ENCODE assay signal across 9 cellular contexts in genomic region chr17:58200024-58200633, GRCh38. TPM values are rescaled to one million over a fixed set of nuclear protein-coding genes. Genes with fewer than 3 reads are reported as not detected.
DNase-seq lines count a peak whose midpoint lies in the region; ATAC-seq, FAIRE-seq and TF ChIP-seq lines count a peak whose summit lies in the region.
"Had no signal": no experiment of that assay in that cellular context is flagged by ENCODE, and none has a peak within 500 bp of the region (broad histone marks: within the 10 kb centered on the region; RNA-seq: fewer than 3 reads in every experiment).

No MANE protein-coding gene starts in this region.

- no peaks in the 10 kb centered on the region for H3F3A ChIP-seq in MM.1S (ENCODE audit: insufficient read depth, low read length)

- H3K9me3 ChIP-seq in MM.1S (replicated peaks; ENCODE audit: insufficient read depth, low read length) (no peaks in the 10 kb centered on the region), HepG2 (ENCODE audit: low read length) (no peaks in the 10 kb centered on the region)

- no peak for TF ChIP-seq EP300 in HepG2 (IDR thresholded peaks at IDR 0.05; ENCODE audit: low read depth in 2 of 2, low read length in 2 of 2)
- TF ChIP-seq EP300 in HepG2 (CRISPR knock-in tag; IDR thresholded peaks at IDR 0.05; ENCODE audit: borderline replicate concordance): no peak

- FAIRE-seq in HepG2 (lab: Jason Lieb, UNC): no peak
- FAIRE-seq: G401.6 had no signal

- BruUV-seq in HepG2 (replicated peaks; lab: Mats Ljungman, UMichigan): no TSS peak

- no peaks in the 10 kb centered on the region for H3K9me2 ChIP-seq in MM.1S (replicated peaks; ENCODE audit: insufficient read depth, low read length)

- H3K36me3 Mint-ChIP-seq in T-helper 2 cell treated with Interferon-gamma antibody and Interleukin-4, amounts not matched to agents 5 μg/mL and 100 μg/mL, for 36 hours (ENCODE audit: low read depth): no peaks in the 10 kb centered on the region

- H3K4me2 ChIP-seq in MM.1S (ENCODE audit: low read depth, low read length) (peak overlapping the region; percentile 24; the same call in 1 of the 2 replicates), HepG2 (ENCODE audit: low read depth, low read length) (no peak overlapping the region)

- peak; percentile 86 for TF ChIP-seq CTCF in MM.1S (IDR thresholded peaks at IDR 0.05; ENCODE audit: low read length)
- TF ChIP-seq CTCF in HepG2 (CRISPR knock-in tag; IDR thresholded peaks at IDR 0.05): peak; percentile 83

- H3K9ac ChIP-seq in MM.1S (ENCODE audit: low read length) (no peak overlapping the region), HepG2 (ENCODE audit: insufficient read depth, low read depth, low read length) (no peak overlapping the region)

- no peaks in the 10 kb centered on the region for H3K9me3 Mint-ChIP-seq in T-helper 2 cell treated with Interferon-gamma antibody and Interleukin-4, amounts not matched to agents 5 μg/mL and 100 μg/mL, for 36 hours

- intact Hi-C loops in HepG2 (cut with micrococcal nuclease; ENCODE audit: unreplicated experiment): no loop called here

- peak; percentile 89 for ATAC-seq in HepG2
- ATAC-seq in HG03442 (IDR thresholded peaks at IDR 0.05; ENCODE audit: unreplicated experiment): no peak

- DNase-seq in NCI-H446 (lab: John Stamatoyannopoulos, UW) (peak; percentile 27 to 68), NCI-H446 treated with DMSO at 0.1 percent for 48 hours (lab: John Stamatoyannopoulos, UW) (no peak), MM.1S (peak; percentile 53), astrocyte of the hippocampus (ENCODE audit: low read depth, low spot score) (peak; percentile 49), HepG2 (ENCODE audit: low spot score) (peak; percentile 52)
- DNase-seq in T-helper 2 cell treated with Interferon-gamma antibody and Interleukin-4, amounts not matched to agents 5 μg/mL and 100 μg/mL, for 36 hours (ENCODE audit: low spot score): peak; percentile 32
- peak; percentile 81 for DNase-seq in stimulated activated CD8-positive, alpha-beta memory T cell treated with anti-CD3 and anti-CD28 coated beads, Interleukin-4, amount 100 ng/mL, for 48 hours

- no peaks in the 10 kb centered on the region for H3K36me3 ChIP-seq in MM.1S (replicated peaks; ENCODE audit: insufficient read depth, low read length)
- H3K36me3 ChIP-seq in HepG2 (replicated peaks in 1 of 2; ENCODE audit: control insufficient read depth in 1 of 2, insufficient read depth in 2 of 2, low read length in 2 of 2): no peaks in the 10 kb centered on the region

- H4K20me1 ChIP-seq in MM.1S (ENCODE audit: insufficient read depth, low read length) (no peaks in the 10 kb centered on the region), HepG2 (ENCODE audit: insufficient read depth, low read length) (no peaks in the 10 kb centered on the region)

- H3K4me1 ChIP-seq in MM.1S (ENCODE audit: low read length) (no peaks in the 10 kb centered on the region), HepG2 (ENCODE audit: insufficient read depth, low read length) (peaks cover 10% of the 10 kb centered on the region; the same call in 1 of the 2 replicates)

- in situ Hi-C loops in HepG2 (cut with HindIII; ENCODE audit: extremely low pct_ligation_motif_present, low pct_unique_long_range_greater_than_20kb): no loop called here

- H2AFZ ChIP-seq in MM.1S (ENCODE audit: low read length) (no peak overlapping the region; the same call in 1 of the 2 replicates), HepG2 (ENCODE audit: low read length) (no peak overlapping the region)

- TF ChIP-seq POLR2A in HepG2 (IDR thresholded peaks at IDR 0.05; ENCODE audit: insufficient read depth in 1 of 2, low read depth in 2 of 2, low read length in 2 of 2): no peak

- H3K27me3 ChIP-seq in MM.1S (replicated peaks; ENCODE audit: insufficient read depth, low read length) (peaks cover 72% of the 10 kb centered on the region), HepG2 (ENCODE audit: control insufficient read depth in 1 of 2, insufficient read depth in 2 of 2, low read length in 2 of 2) (peaks cover 4 to 34% of the 10 kb centered on the region in 2 experiments; a peak in 4 of 5 replicates)

- H3K4me1 Mint-ChIP-seq in T-helper 2 cell treated with Interferon-gamma antibody and Interleukin-4, amounts not matched to agents 5 μg/mL and 100 μg/mL, for 36 hours (ENCODE audit: low read depth): no peaks in the 10 kb centered on the region

- TF ChIP-seq RAD21 in HepG2 (CRISPR knock-in tag; IDR thresholded peaks at IDR 0.05): peak; percentile 45; the same call in 1 of the 2 replicates

- H3K27ac Mint-ChIP-seq in T-helper 2 cell treated with Interferon-gamma antibody and Interleukin-4, amounts not matched to agents 5 μg/mL and 100 μg/mL, for 36 hours: no peak overlapping the region

- H3K4me3 ChIP-seq in MM.1S (ENCODE audit: low read length) (no peak overlapping the region), HepG2 (replicated peaks in 1 of 3; ENCODE audit: insufficient read depth in 1 of 3, low read depth in 2 of 3, low read length in 3 of 3) (no peak overlapping the region)

- H3K27ac ChIP-seq in MM.1S (ENCODE audit: low read length) (no peak overlapping the region), HepG2 (ENCODE audit: extremely low read length, insufficient read depth, low read length) (no peak overlapping the region)

- no peaks in the 10 kb centered on the region for H3K27me3 Mint-ChIP-seq in T-helper 2 cell treated with Interferon-gamma antibody and Interleukin-4, amounts not matched to agents 5 μg/mL and 100 μg/mL, for 36 hours (ENCODE audit: low read depth)

- H3K4me3 Mint-ChIP-seq in T-helper 2 cell treated with Interferon-gamma antibody and Interleukin-4, amounts not matched to agents 5 μg/mL and 100 μg/mL, for 36 hours: no peak overlapping the region

- CTCF ChIA-PET in HepG2 (lab: Yijun Ruan, JAX; ENCODE audit: low intra/inter-chr PET ratio, low total read pairs): interaction anchor here (0.7 to 1.1 kb wide), 2 partner anchors 19 to 248 kb away, joined by 3 to 4 read pairs; partner anchors contain the start of gene MKS1

- no peaks in the 10 kb centered on the region for H3K79me2 ChIP-seq in MM.1S (ENCODE audit: low read length)
- H3K79me2 ChIP-seq in HepG2 (ENCODE audit: insufficient read depth, low read length): no peaks in the 10 kb centered on the region

- WGBS in HepG2 (ENCODE audit: low lambda C conversion rate): 34% methylated on average over 12 of the region's 14 CpGs

- POLR2A ChIA-PET in HepG2 (lab: Yijun Ruan, JAX): interaction anchor here (1.0 kb wide), 1 partner anchor 19 kb away, joined by 3 read pairs; the partner anchor contains the start of gene MKS1

RNA-seq across cellular contexts. Expression of gene EPX, which starts 7.6 kb away (rescaled TPM):
- not detected in 2 replicates for total RNA-seq in HepG2 (2016; rRNA removed; fragmentation: Illumina TruSeq; extraction: Trizol)
- total RNA-seq in HepG2 (2016; cell fraction: cytosol; rRNA removed; fragmentation: Illumina TruSeq; extraction: Trizol; ENCODE audit: low read depth): not detected in 2 replicates
- total RNA-seq in HepG2 (2016; cell fraction: insoluble cytoplasmic fraction; rRNA removed; fragmentation: Illumina TruSeq; extraction: Trizol): not detected in 2 replicates
- total RNA-seq in HepG2 (2016; cell fraction: membrane; rRNA removed; fragmentation: Illumina TruSeq; extraction: Trizol): not detected in 2 replicates
- not detected in 2 replicates for total RNA-seq in HepG2 (2016; cell fraction: nucleus; rRNA removed; fragmentation: Illumina TruSeq; extraction: Trizol)
- polyA plus RNA-seq in HepG2 (2011; rRNA removed): not detected in 2 replicates
- not detected in 2 replicates for polyA plus RNA-seq in HepG2 (2011; cell fraction: cytosol; rRNA removed)
- not detected in 2 replicates for polyA plus RNA-seq in HepG2 (2011; cell fraction: nucleus; rRNA removed)
- 0.08 TPM in 1 of 2 replicates, not detected in the other for polyA plus RNA-seq in HepG2 (2012)
- polyA plus RNA-seq in HepG2 (2016; cell fraction: cytosol; fragmentation: Illumina TruSeq; extraction: Trizol; ENCODE audit: low read depth): not detected in 2 replicates
- polyA plus RNA-seq in HepG2 (2016; cell fraction: insoluble cytoplasmic fraction; fragmentation: Illumina TruSeq; extraction: Trizol; ENCODE audit: low read depth): not detected in 2 replicates
- polyA plus RNA-seq in HepG2 (2016; cell fraction: membrane; fragmentation: Illumina TruSeq; extraction: Trizol; ENCODE audit: low read depth): not detected in 2 replicates
- not detected in 2 replicates for polyA plus RNA-seq in HepG2 (2016; cell fraction: nucleus; fragmentation: Illumina TruSeq; extraction: Trizol; ENCODE audit: insufficient read depth, low read depth)
- not detected in 2 replicates for polyA minus RNA-seq in HepG2 (2011; rRNA and poly(A)+ RNA removed; ENCODE audit: low replicate concordance)
- polyA minus RNA-seq in HepG2 (2011; cell fraction: cytosol; rRNA and poly(A)+ RNA removed): not detected in 2 replicates
- not detected in 2 replicates for polyA minus RNA-seq in HepG2 (2011; cell fraction: nucleus; rRNA and poly(A)+ RNA removed)

RNA-seq across cellular contexts. Expression of gene MKS1, which starts 18.9 kb away (rescaled TPM):
- total RNA-seq in HepG2 (2016; rRNA removed; fragmentation: Illumina TruSeq; extraction: Trizol): 24.8 and 26.3 TPM in 2 replicates
- total RNA-seq in HepG2 (2016; cell fraction: cytosol; rRNA removed; fragmentation: Illumina TruSeq; extraction: Trizol; ENCODE audit: low read depth): 6.2 and 6.6 TPM in 2 replicates
- total RNA-seq in HepG2 (2016; cell fraction: insoluble cytoplasmic fraction; rRNA removed; fragmentation: Illumina TruSeq; extraction: Trizol): 22.8 and 25.4 TPM in 2 replicates
- total RNA-seq in HepG2 (2016; cell fraction: membrane; rRNA removed; fragmentation: Illumina TruSeq; extraction: Trizol): 7.3 and 8.1 TPM in 2 replicates
- total RNA-seq in HepG2 (2016; cell fraction: nucleus; rRNA removed; fragmentation: Illumina TruSeq; extraction: Trizol): 23.0 and 27.7 TPM in 2 replicates
- 16.1 and 21.3 TPM in 2 replicates for polyA plus RNA-seq in HepG2 (2011; rRNA removed)
- polyA plus RNA-seq in HepG2 (2011; cell fraction: cytosol; rRNA removed): 10.5 and 11.3 TPM in 2 replicates
- 65.5 and 71.8 TPM in 2 replicates for polyA plus RNA-seq in HepG2 (2011; cell fraction: nucleus; rRNA removed)
- polyA plus RNA-seq in HepG2 (2012): 15.3 and 16.5 TPM in 2 replicates
- polyA plus RNA-seq in HepG2 (2016; cell fraction: cytosol; fragmentation: Illumina TruSeq; extraction: Trizol; ENCODE audit: low read depth): 2.5 and 2.6 TPM in 2 replicates
- polyA plus RNA-seq in HepG2 (2016; cell fraction: insoluble cytoplasmic fraction; fragmentation: Illumina TruSeq; extraction: Trizol; ENCODE audit: low read depth): 17.3 and 22.5 TPM in 2 replicates
- 3.8 and 3.9 TPM in 2 replicates for polyA plus RNA-seq in HepG2 (2016; cell fraction: membrane; fragmentation: Illumina TruSeq; extraction: Trizol; ENCODE audit: low read depth)
- 50.4 and 56.7 TPM in 2 replicates for polyA plus RNA-seq in HepG2 (2016; cell fraction: nucleus; fragmentation: Illumina TruSeq; extraction: Trizol; ENCODE audit: insufficient read depth, low read depth)
- polyA minus RNA-seq in HepG2 (2011; rRNA and poly(A)+ RNA removed; ENCODE audit: low replicate concordance): 18.2 and 25.5 TPM in 2 replicates
- 6.3 and 8.2 TPM in 2 replicates for polyA minus RNA-seq in HepG2 (2011; cell fraction: cytosol; rRNA and poly(A)+ RNA removed)
- 26.3 and 32.4 TPM in 2 replicates for polyA minus RNA-seq in HepG2 (2011; cell fraction: nucleus; rRNA and poly(A)+ RNA removed)

RNA-seq across cellular contexts. Expression of gene OR4D2, which starts 33.3 kb away (rescaled TPM):
- not detected in 2 replicates for total RNA-seq in HepG2 (2016; rRNA removed; fragmentation: Illumina TruSeq; extraction: Trizol)
- total RNA-seq in HepG2 (2016; cell fraction: cytosol; rRNA removed; fragmentation: Illumina TruSeq; extraction: Trizol; ENCODE audit: low read depth): not detected in 2 replicates
- not detected in 2 replicates for total RNA-seq in HepG2 (2016; cell fraction: insoluble cytoplasmic fraction; rRNA removed; fragmentation: Illumina TruSeq; extraction: Trizol)
- not detected in 2 replicates for total RNA-seq in HepG2 (2016; cell fraction: membrane; rRNA removed; fragmentation: Illumina TruSeq; extraction: Trizol)
- total RNA-seq in HepG2 (2016; cell fraction: nucleus; rRNA removed; fragmentation: Illumina TruSeq; extraction: Trizol): not detected in 2 replicates
- not detected in 2 replicates for polyA plus RNA-seq in HepG2 (2011; rRNA removed)
- polyA plus RNA-seq in HepG2 (2011; cell fraction: cytosol; rRNA removed): not detected in 2 replicates
- not detected in 2 replicates for polyA plus RNA-seq in HepG2 (2011; cell fraction: nucleus; rRNA removed)
- polyA plus RNA-seq in HepG2 (2012): not detected in 2 replicates
- not detected in 2 replicates for polyA plus RNA-seq in HepG2 (2016; cell fraction: cytosol; fragmentation: Illumina TruSeq; extraction: Trizol; ENCODE audit: low read depth)
- not detected in 2 replicates for polyA plus RNA-seq in HepG2 (2016; cell fraction: insoluble cytoplasmic fraction; fragmentation: Illumina TruSeq; extraction: Trizol; ENCODE audit: low read depth)
- polyA plus RNA-seq in HepG2 (2016; cell fraction: membrane; fragmentation: Illumina TruSeq; extraction: Trizol; ENCODE audit: low read depth): not detected in 2 replicates
- not detected in 2 replicates for polyA plus RNA-seq in HepG2 (2016; cell fraction: nucleus; fragmentation: Illumina TruSeq; extraction: Trizol; ENCODE audit: insufficient read depth, low read depth)
- polyA minus RNA-seq in HepG2 (2011; rRNA and poly(A)+ RNA removed; ENCODE audit: low replicate concordance): not detected in 2 replicates
- polyA minus RNA-seq in HepG2 (2011; cell fraction: cytosol; rRNA and poly(A)+ RNA removed): not detected in 2 replicates
- polyA minus RNA-seq in HepG2 (2011; cell fraction: nucleus; rRNA and poly(A)+ RNA removed): not detected in 2 replicates

RNA-seq across cellular contexts. Expression of gene LPO, which starts 38.3 kb away (rescaled TPM):
- total RNA-seq in HepG2 (2016; rRNA removed; fragmentation: Illumina TruSeq; extraction: Trizol): not detected in 2 replicates
- 0.51 TPM in 1 of 2 replicates, not detected in the other for total RNA-seq in HepG2 (2016; cell fraction: cytosol; rRNA removed; fragmentation: Illumina TruSeq; extraction: Trizol; ENCODE audit: low read depth)
- 0.13 TPM in 1 of 2 replicates, not detected in the other for total RNA-seq in HepG2 (2016; cell fraction: insoluble cytoplasmic fraction; rRNA removed; fragmentation: Illumina TruSeq; extraction: Trizol)
- total RNA-seq in HepG2 (2016; cell fraction: membrane; rRNA removed; fragmentation: Illumina TruSeq; extraction: Trizol): not detected in 2 replicates
- not detected in 2 replicates for total RNA-seq in HepG2 (2016; cell fraction: nucleus; rRNA removed; fragmentation: Illumina TruSeq; extraction: Trizol)
- polyA plus RNA-seq in HepG2 (2011; rRNA removed): 0.03 TPM in 1 of 2 replicates, not detected in the other
- polyA plus RNA-seq in HepG2 (2011; cell fraction: cytosol; rRNA removed): 0.04 TPM in 1 of 2 replicates, not detected in the other
- not detected in 2 replicates for polyA plus RNA-seq in HepG2 (2011; cell fraction: nucleus; rRNA removed)
- not detected in 2 replicates for polyA plus RNA-seq in HepG2 (2012)
- 0.10 and 0.11 TPM in 2 replicates for polyA plus RNA-seq in HepG2 (2016; cell fraction: cytosol; fragmentation: Illumina TruSeq; extraction: Trizol; ENCODE audit: low read depth)
- polyA plus RNA-seq in HepG2 (2016; cell fraction: insoluble cytoplasmic fraction; fragmentation: Illumina TruSeq; extraction: Trizol; ENCODE audit: low read depth): not detected in 2 replicates
- not detected in 2 replicates for polyA plus RNA-seq in HepG2 (2016; cell fraction: membrane; fragmentation: Illumina TruSeq; extraction: Trizol; ENCODE audit: low read depth)
- polyA plus RNA-seq in HepG2 (2016; cell fraction: nucleus; fragmentation: Illumina TruSeq; extraction: Trizol; ENCODE audit: insufficient read depth, low read depth): not detected in 2 replicates
- 0.26 TPM in 1 of 2 replicates, not detected in the other for polyA minus RNA-seq in HepG2 (2011; rRNA and poly(A)+ RNA removed; ENCODE audit: low replicate concordance)
- polyA minus RNA-seq in HepG2 (2011; cell fraction: cytosol; rRNA and poly(A)+ RNA removed): not detected in 2 replicates
- polyA minus RNA-seq in HepG2 (2011; cell fraction: nucleus; rRNA and poly(A)+ RNA removed): not detected in 2 replicates

RNA-seq across cellular contexts. Expression of gene OR4D1, which starts 51.9 kb away (rescaled TPM):
- not detected in 2 replicates for total RNA-seq in HepG2 (2016; rRNA removed; fragmentation: Illumina TruSeq; extraction: Trizol)
- not detected in 2 replicates for total RNA-seq in HepG2 (2016; cell fraction: cytosol; rRNA removed; fragmentation: Illumina TruSeq; extraction: Trizol; ENCODE audit: low read depth)
- not detected in 2 replicates for total RNA-seq in HepG2 (2016; cell fraction: insoluble cytoplasmic fraction; rRNA removed; fragmentation: Illumina TruSeq; extraction: Trizol)
- total RNA-seq in HepG2 (2016; cell fraction: membrane; rRNA removed; fragmentation: Illumina TruSeq; extraction: Trizol): not detected in 2 replicates
- total RNA-seq in HepG2 (2016; cell fraction: nucleus; rRNA removed; fragmentation: Illumina TruSeq; extraction: Trizol): not detected in 2 replicates
- polyA plus RNA-seq in HepG2 (2011; rRNA removed): not detected in 2 replicates
- polyA plus RNA-seq in HepG2 (2011; cell fraction: cytosol; rRNA removed): not detected in 2 replicates
- polyA plus RNA-seq in HepG2 (2011; cell fraction: nucleus; rRNA removed): not detected in 2 replicates
- not detected in 2 replicates for polyA plus RNA-seq in HepG2 (2012)
- not detected in 2 replicates for polyA plus RNA-seq in HepG2 (2016; cell fraction: cytosol; fragmentation: Illumina TruSeq; extraction: Trizol; ENCODE audit: low read depth)
- polyA plus RNA-seq in HepG2 (2016; cell fraction: insoluble cytoplasmic fraction; fragmentation: Illumina TruSeq; extraction: Trizol; ENCODE audit: low read depth): not detected in 2 replicates
- polyA plus RNA-seq in HepG2 (2016; cell fraction: membrane; fragmentation: Illumina TruSeq; extraction: Trizol; ENCODE audit: low read depth): not detected in 2 replicates
- not detected in 2 replicates for polyA plus RNA-seq in HepG2 (2016; cell fraction: nucleus; fragmentation: Illumina TruSeq; extraction: Trizol; ENCODE audit: insufficient read depth, low read depth)
- polyA minus RNA-seq in HepG2 (2011; rRNA and poly(A)+ RNA removed; ENCODE audit: low replicate concordance): not detected in 2 replicates
- polyA minus RNA-seq in HepG2 (2011; cell fraction: cytosol; rRNA and poly(A)+ RNA removed): not detected in 2 replicates
- polyA minus RNA-seq in HepG2 (2011; cell fraction: nucleus; rRNA and poly(A)+ RNA removed): not detected in 2 replicates
